ENCODE assay signal across 12 cellular contexts in the genomic region with DNA sequence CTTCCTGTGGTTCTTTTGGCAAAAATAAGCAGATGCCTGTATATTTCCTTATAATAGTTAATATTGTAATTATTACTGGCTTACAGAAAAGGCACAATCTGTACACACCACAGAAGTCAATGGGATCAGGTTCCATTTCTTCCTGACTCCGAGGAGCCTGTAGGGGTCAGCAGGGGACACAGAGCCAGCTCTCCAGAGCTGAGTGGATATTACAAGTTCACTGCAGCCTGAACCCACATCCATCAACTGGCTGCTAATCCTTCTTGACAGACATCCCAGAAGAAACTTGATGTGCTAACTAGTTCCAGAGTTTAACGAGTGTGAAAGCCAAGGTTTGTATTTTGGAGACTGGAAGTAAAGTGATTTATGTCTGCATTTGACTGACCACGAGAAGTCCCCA.
DNase-seq lines count a peak whose midpoint lies in the region; ATAC-seq, FAIRE-seq and TF ChIP-seq lines count a peak whose summit lies in the region.
"Had no signal": no experiment of that assay in that cellular context is flagged by ENCODE, and none has a peak within 500 bp of the region (broad histone marks: within the 10 kb centered on the region; RNA-seq: fewer than 3 reads in every experiment).

No MANE protein-coding gene starts in this region.

- H3K27me3 Mint-ChIP-seq in MCF 10A (ENCODE audit: insufficient read depth, unreplicated experiment): peaks cover 45% of the 10 kb centered on the region
- H3K27me3 Mint-ChIP-seq: B cell had no signal

- no peaks in the 10 kb centered on the region for H3K4me1 ChIP-seq in breast epithelium
- no peaks in the 10 kb centered on the region for H3K4me1 ChIP-seq in foreskin keratinocyte
- no peaks in the 10 kb centered on the region for H3K4me1 ChIP-seq in upper lobe of right lung

- H3K9me3 ChIP-seq in breast epithelium (peaks cover 0 to 5% of the 10 kb centered on the region in 2 donors), upper lobe of right lung (no peaks in the 10 kb centered on the region)

- no peak overlapping the region for H3K4me3 ChIP-seq in breast epithelium
- H3K4me3 ChIP-seq in upper lobe of right lung: no peak overlapping the region
- no peak overlapping the region for H3K4me3 ChIP-seq in dorsolateral prefrontal cortex

- H3K27ac ChIP-seq in breast epithelium (no peak overlapping the region), foreskin keratinocyte (no peak overlapping the region), upper lobe of right lung (no peak overlapping the region), dorsolateral prefrontal cortex (no peak overlapping the region)

- H3K27me3 ChIP-seq in breast epithelium (no peaks in the 10 kb centered on the region), foreskin keratinocyte (peaks cover 54% of the 10 kb centered on the region), upper lobe of right lung (no peaks in the 10 kb centered on the region), dorsolateral prefrontal cortex (peaks cover 0 to 10% (median 0%) of the 10 kb centered on the region in 45 donors)

- CTCF ChIA-PET in MCF 10A (lab: Yijun Ruan, JAX): interaction anchor here (0.6 to 3.7 kb wide), 10 partner anchors 8 to 216 kb away, joined by 3 to 46 read pairs (median 6); no protein-coding TSS in a partner anchor

- no peak overlapping the region for H3K27ac Mint-ChIP-seq in MCF 10A (ENCODE audit: low read depth, unreplicated experiment)
- H3K27ac Mint-ChIP-seq: B cell; stimulated activated effector memory CD8-positive, alpha-beta T cell treated with anti-CD3 and anti-CD28 coated beads, Interleukin-12 subunit alpha, Interleukin-12 subunit beta, amount 100 ng/mL, for 72 hours had no signal

- H3K4me3 Mint-ChIP-seq in MCF 10A (ENCODE audit: unreplicated experiment): no peak overlapping the region
- H3K4me3 Mint-ChIP-seq: B cell; stimulated activated effector memory CD8-positive, alpha-beta T cell treated with anti-CD3 and anti-CD28 coated beads, Interleukin-12 subunit alpha, Interleukin-12 subunit beta, amount 100 ng/mL, for 72 hours had no signal

- H3K4me1 Mint-ChIP-seq in MCF 10A (ENCODE audit: insufficient read depth, unreplicated experiment): no peaks in the 10 kb centered on the region
- H3K4me1 Mint-ChIP-seq: B cell; stimulated activated effector memory CD8-positive, alpha-beta T cell treated with anti-CD3 and anti-CD28 coated beads, Interleukin-12 subunit alpha, Interleukin-12 subunit beta, amount 100 ng/mL, for 72 hours had no signal

- intact Hi-C loops in MCF 10A (cut with micrococcal nuclease) (no loop called here), breast epithelium (cut with DNase I; ENCODE audit: low total_unique reads) (loop anchor here (10.0 kb wide), 1 partner anchor 1438 kb away; no protein-coding TSS in a partner anchor), upper lobe of right lung (cut with DNase I) (no loop called here), dorsolateral prefrontal cortex (cut with DNase I) (no loop called here)

- H3K36me3 Mint-ChIP-seq in MCF 10A (ENCODE audit: insufficient read depth, unreplicated experiment): no peaks in the 10 kb centered on the region
- H3K36me3 Mint-ChIP-seq: stimulated activated effector memory CD8-positive, alpha-beta T cell treated with anti-CD3 and anti-CD28 coated beads, Interleukin-12 subunit alpha, Interleukin-12 subunit beta, amount 100 ng/mL, for 72 hours had no signal

- no TSS peak for BruUV-seq in MCF 10A (replicated peaks; lab: Mats Ljungman, UMichigan)

- TF ChIP-seq CTCF in MCF 10A (IDR thresholded peaks at IDR 0.05; ENCODE audit: unreplicated experiment) (no peak), breast epithelium (IDR thresholded peaks at IDR 0.05) (no peak), foreskin keratinocyte (conservative IDR thresholded peaks at IDR 0.05) (peak; percentile 58), upper lobe of right lung (IDR thresholded peaks at IDR 0.05) (no peak), dorsolateral prefrontal cortex (IDR thresholded peaks at IDR 0.05 in 54 of 56, conservative IDR thresholded peaks at IDR 0.05 in 2 of 56; ENCODE audit: low read depth in 1 of 56, partially characterized antibody in 56 of 56) (peak in 15 of 56 donors; percentile 4 to 30 (median 19))

- ATAC-seq in foreskin keratinocyte (peak; percentile 58), upper lobe of right lung (peak; percentile 38), GM18870 (IDR thresholded peaks at IDR 0.05; ENCODE audit: unreplicated experiment) (no peak)
- ATAC-seq: stimulated activated effector memory CD8-positive, alpha-beta T cell treated with anti-CD3 and anti-CD28 coated beads, Interleukin-12 subunit alpha, Interleukin-12 subunit beta, amount 100 ng/mL, for 72 hours had no signal

- H3K36me3 ChIP-seq in breast epithelium (no peaks in the 10 kb centered on the region), upper lobe of right lung (no peaks in the 10 kb centered on the region)

- POLR2A ChIA-PET in MCF 10A (lab: Yijun Ruan, JAX): interaction anchor here (1.4 kb wide), 1 partner anchor 9 kb away, joined by 6 read pairs; no protein-coding TSS in a partner anchor

- no peak for TF ChIP-seq POLR2A in breast epithelium (IDR thresholded peaks at IDR 0.05)

- no peak for FAIRE-seq in RCC 7860 (lab: Jason Lieb, UNC)

- DNase-seq in MCF 10A (ENCODE audit: unreplicated experiment) (peak; percentile 60), breast epithelium (ENCODE audit: low spot score in 2 of 2) (no peak), NCI-H526 (lab: John Stamatoyannopoulos, UW) (peak; percentile 71 to 91), foreskin keratinocyte (no peak), upper lobe of right lung (no peak), dorsolateral prefrontal cortex (no peak), RCC 7860 (ENCODE audit: low spot score) (no peak)
- DNase-seq: effector CD4-positive, alpha-beta T cell; NCI-H446 had no signal

- H3K9me3 Mint-ChIP-seq in MCF 10A (ENCODE audit: unreplicated experiment): no peaks in the 10 kb centered on the region
- H3K9me3 Mint-ChIP-seq: stimulated activated effector memory CD8-positive, alpha-beta T cell treated with anti-CD3 and anti-CD28 coated beads, Interleukin-12 subunit alpha, Interleukin-12 subunit beta, amount 100 ng/mL, for 72 hours had no signal

Comparison
In these comparisons a context has a peak if more than half of its experiments do, and no peak if none do; other contexts are left out.
1. DNase-seq: peak in MCF 10A (single experiment) and NCI-H526 (2 of 2); none in breast epithelium (0 of 2), foreskin keratinocyte (0 of 2), upper lobe of right lung (single experiment), dorsolateral prefrontal cortex (0 of 10) and RCC 7860 (single experiment).